ENCODE assay signal across 1 cellular context in genomic region chr3:100708989-100709839, GRCh38.
TF ChIP-seq lines count a peak whose summit lies in the region.

Gene TFG, plus strand, starts transcription at chr3:100709494. Its CDS starts 4,192 bp downstream, at chr3:100713686.

TF ChIP-seq in HepG2, 621 proteins besides CTCF, POLR2A, EP300 and RAD21 (continued from another document and continues in another):
- TF ChIP-seq SALL1 (CRISPR knock-in tag; IDR thresholded peaks at IDR 0.05) (peak; percentile 80; the same call in 1 of the 2 replicates), FOXA3 (CRISPR knock-in tag; IDR thresholded peaks at IDR 0.05) (peak; percentile 33; the same call in 1 of the 2 replicates), ZNF230 (CRISPR knock-in tag; IDR thresholded peaks at IDR 0.05) (0 out of 2 replicates have a peak, but pooled peaks have one; percentile 21), KDM2A (CRISPR knock-in tag; IDR thresholded peaks at IDR 0.05; ENCODE audit: borderline replicate concordance, low read depth) (peak; percentile 86), ZBTB33 (CRISPR knock-in tag; IDR thresholded peaks at IDR 0.05) (no peak), SP1 (IDR thresholded peaks at IDR 0.05) (no peak), SP1 (CRISPR knock-in tag; IDR thresholded peaks at IDR 0.05) (no peak; the same call in 1 of the 2 replicates), NR2F2 (IDR thresholded peaks at IDR 0.05; ENCODE audit: borderline replicate concordance, low read depth) (no peak), RAD51 (IDR thresholded peaks at IDR 0.05; ENCODE audit: borderline replicate concordance) (no peak), CCDC6 (CRISPR knock-in tag; IDR thresholded peaks at IDR 0.05) (no peak; the same call in 1 of the 2 replicates), ZBTB26 (CRISPR knock-in tag; IDR thresholded peaks at IDR 0.05; ENCODE audit: borderline replicate concordance) (no peak), SRSF1 (optimal IDR thresholded peaks at IDR 0.05; ENCODE audit: low read depth, low read length) (no peak), AHR (CRISPR knock-in tag; IDR thresholded peaks at IDR 0.05) (no peak), TGIF2 (CRISPR knock-in tag; IDR thresholded peaks at IDR 0.05) (peak; percentile 57), ZNF724P (CRISPR knock-in tag; IDR thresholded peaks at IDR 0.05; ENCODE audit: borderline replicate concordance) (peak; percentile 58; the same call in 1 of the 2 replicates), FIP1L1 (IDR thresholded peaks at IDR 0.05; ENCODE audit: borderline replicate concordance, insufficient read depth, low read depth, low read length) (no peak), HIC2 (CRISPR knock-in tag; IDR thresholded peaks at IDR 0.05; ENCODE audit: low read depth) (no peak), POGK (CRISPR knock-in tag; conservative IDR thresholded peaks at IDR 0.05) (peak; percentile 92), ZNF547 (CRISPR knock-in tag; IDR thresholded peaks at IDR 0.05) (peak; percentile 31; the same call in 1 of the 2 replicates), PHF21A (CRISPR knock-in tag; IDR thresholded peaks at IDR 0.05) (peak; percentile 82), CREB3 (CRISPR knock-in tag; IDR thresholded peaks at IDR 0.05) (0 out of 2 replicates have a peak, but pooled peaks have one; percentile 48), ZBTB7A (CRISPR knock-in tag; IDR thresholded peaks at IDR 0.05) (no peak; the same call in 1 of the 2 replicates), CBX2 (IDR thresholded peaks at IDR 0.05; ENCODE audit: low read depth, low read length) (no peak), CBX2 (CRISPR knock-in tag; IDR thresholded peaks at IDR 0.05; ENCODE audit: low read depth) (no peak; the same call in none of the 2 replicates), ZNF317 (CRISPR knock-in tag; IDR thresholded peaks at IDR 0.05) (0 out of 2 replicates have a peak, but pooled peaks have one; percentile 29), ZNF335 (CRISPR knock-in tag; IDR thresholded peaks at IDR 0.05) (peak; percentile 26; the same call in 1 of the 2 replicates), KMT2B (CRISPR knock-in tag; IDR thresholded peaks at IDR 0.05) (peak; percentile 86), ZSCAN25 (CRISPR knock-in tag; IDR thresholded peaks at IDR 0.05) (0 out of 2 replicates have a peak, but pooled peaks have one; percentile 23), ZNF788 (CRISPR knock-in tag; IDR thresholded peaks at IDR 0.05; ENCODE audit: borderline replicate concordance) (peak; percentile 79; the same call in 1 of the 2 replicates), HDAC1 (CRISPR knock-in tag; IDR thresholded peaks at IDR 0.05) (peak; percentile 77), ZNF543 (CRISPR knock-in tag; IDR thresholded peaks at IDR 0.05) (peak; percentile 68; the same call in 1 of the 2 replicates), FOXK1 (CRISPR knock-in tag; IDR thresholded peaks at IDR 0.05; ENCODE audit: borderline replicate concordance, low read depth) (peak; percentile 77; the same call in 1 of the 2 replicates), CBX1 (IDR thresholded peaks at IDR 0.05; ENCODE audit: low read depth) (peak; percentile 70), ZNF605 (CRISPR knock-in tag; IDR thresholded peaks at IDR 0.05) (peak; percentile 39), ZNF557 (CRISPR knock-in tag; IDR thresholded peaks at IDR 0.05) (no peak), FOSL2 (CRISPR knock-in tag; IDR thresholded peaks at IDR 0.05) (peak; percentile 24; the same call in 1 of the 2 replicates), DMAP1 (CRISPR knock-in tag; IDR thresholded peaks at IDR 0.05) (peak; percentile 93), SIN3A (IDR thresholded peaks at IDR 0.05; ENCODE audit: borderline replicate concordance, low read depth, low read length) (peak; percentile 58; the same call in 1 of the 2 replicates), ZNF263 (CRISPR knock-in tag; IDR thresholded peaks at IDR 0.05) (peak; percentile 60; the same call in 1 of the 2 replicates), ARID5B (CRISPR knock-in tag; IDR thresholded peaks at IDR 0.05) (0 out of 2 replicates have a peak, but pooled peaks have one; percentile 24), MTA1 (CRISPR knock-in tag; IDR thresholded peaks at IDR 0.05; ENCODE audit: borderline replicate concordance) (peak; percentile 62; the same call in 1 of the 2 replicates), MAZ (IDR thresholded peaks at IDR 0.05; ENCODE audit: borderline replicate concordance, low read depth, low read length) (no peak; the same call in 1 of the 2 replicates), MAZ (CRISPR knock-in tag; IDR thresholded peaks at IDR 0.05; ENCODE audit: low read depth) (peak; percentile 95)
- TF ChIP-seq, protein P1, sequence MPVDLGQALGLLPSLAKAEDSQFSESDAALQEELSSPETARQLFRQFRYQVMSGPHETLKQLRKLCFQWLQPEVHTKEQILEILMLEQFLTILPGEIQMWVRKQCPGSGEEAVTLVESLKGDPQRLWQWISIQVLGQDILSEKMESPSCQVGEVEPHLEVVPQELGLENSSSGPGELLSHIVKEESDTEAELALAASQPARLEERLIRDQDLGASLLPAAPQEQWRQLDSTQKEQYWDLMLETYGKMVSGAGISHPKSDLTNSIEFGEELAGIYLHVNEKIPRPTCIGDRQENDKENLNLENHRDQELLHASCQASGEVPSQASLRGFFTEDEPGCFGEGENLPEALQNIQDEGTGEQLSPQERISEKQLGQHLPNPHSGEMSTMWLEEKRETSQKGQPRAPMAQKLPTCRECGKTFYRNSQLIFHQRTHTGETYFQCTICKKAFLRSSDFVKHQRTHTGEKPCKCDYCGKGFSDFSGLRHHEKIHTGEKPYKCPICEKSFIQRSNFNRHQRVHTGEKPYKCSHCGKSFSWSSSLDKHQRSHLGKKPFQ (CRISPR knock-in tag; IDR thresholded peaks at IDR 0.05; ENCODE audit: insufficient replicate concordance): peak; percentile 57
- TF ChIP-seq, protein P2, sequence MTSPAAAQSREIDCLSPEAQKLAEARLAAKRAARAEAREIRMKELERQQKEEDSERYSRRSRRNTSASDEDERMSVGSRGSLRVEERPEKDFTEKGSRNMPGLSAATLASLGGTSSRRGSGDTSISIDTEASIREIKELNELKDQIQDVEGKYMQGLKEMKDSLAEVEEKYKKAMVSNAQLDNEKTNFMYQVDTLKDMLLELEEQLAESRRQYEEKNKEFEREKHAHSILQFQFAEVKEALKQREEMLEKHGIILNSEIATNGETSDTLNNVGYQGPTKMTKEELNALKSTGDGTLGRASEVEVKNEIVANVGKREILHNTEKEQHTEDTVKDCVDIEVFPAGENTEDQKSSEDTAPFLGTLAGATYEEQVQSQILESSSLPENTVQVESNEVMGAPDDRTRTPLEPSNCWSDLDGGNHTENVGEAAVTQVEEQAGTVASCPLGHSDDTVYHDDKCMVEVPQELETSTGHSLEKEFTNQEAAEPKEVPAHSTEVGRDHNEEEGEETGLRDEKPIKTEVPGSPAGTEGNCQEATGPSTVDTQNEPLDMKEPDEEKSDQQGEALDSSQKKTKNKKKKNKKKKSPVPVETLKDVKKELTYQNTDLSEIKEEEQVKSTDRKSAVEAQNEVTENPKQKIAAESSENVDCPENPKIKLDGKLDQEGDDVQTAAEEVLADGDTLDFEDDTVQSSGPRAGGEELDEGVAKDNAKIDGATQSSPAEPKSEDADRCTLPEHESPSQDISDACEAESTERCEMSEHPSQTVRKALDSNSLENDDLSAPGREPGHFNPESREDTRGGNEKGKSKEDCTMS (CRISPR knock-in tag; conservative IDR thresholded peaks at IDR 0.05): no peak
- TF ChIP-seq, protein P3, sequence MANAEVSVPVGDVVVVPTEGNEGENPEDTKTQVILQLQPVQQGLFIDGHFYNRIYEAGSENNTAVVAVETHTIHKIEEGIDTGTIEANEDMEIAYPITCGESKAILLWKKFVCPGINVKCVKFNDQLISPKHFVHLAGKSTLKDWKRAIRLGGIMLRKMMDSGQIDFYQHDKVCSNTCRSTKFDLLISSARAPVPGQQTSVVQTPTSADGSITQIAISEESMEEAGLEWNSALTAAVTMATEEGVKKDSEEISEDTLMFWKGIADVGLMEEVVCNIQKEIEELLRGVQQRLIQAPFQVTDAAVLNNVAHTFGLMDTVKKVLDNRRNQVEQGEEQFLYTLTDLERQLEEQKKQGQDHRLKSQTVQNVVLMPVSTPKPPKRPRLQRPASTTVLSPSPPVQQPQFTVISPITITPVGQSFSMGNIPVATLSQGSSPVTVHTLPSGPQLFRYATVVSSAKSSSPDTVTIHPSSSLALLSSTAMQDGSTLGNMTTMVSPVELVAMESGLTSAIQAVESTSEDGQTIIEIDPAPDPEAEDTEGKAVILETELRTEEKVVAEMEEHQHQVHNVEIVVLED (CRISPR knock-in tag; IDR thresholded peaks at IDR 0.05; ENCODE audit: borderline replicate concordance): peak; percentile 92
